ENCODE assay signal across 8 cellular contexts in the genomic region with DNA sequence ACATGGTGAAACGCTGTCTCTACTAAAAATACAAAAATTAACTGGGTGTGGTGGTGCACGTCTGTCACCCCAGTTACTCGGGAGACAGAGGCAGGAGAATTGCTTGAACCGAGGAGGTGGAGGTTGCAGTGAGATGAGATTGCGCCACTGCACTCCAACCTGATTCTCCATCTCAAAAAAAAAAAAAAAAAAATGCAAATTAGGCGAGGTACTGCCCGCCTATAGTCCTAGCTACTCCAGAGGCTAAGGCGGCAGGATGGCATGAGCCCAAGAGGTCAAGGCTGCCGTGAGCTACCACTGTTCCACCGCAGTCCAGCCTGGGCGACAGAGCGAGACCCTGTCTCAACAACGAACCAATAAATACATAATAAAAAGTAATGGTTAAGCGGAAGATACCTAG. TPM values are rescaled to one million over a fixed set of nuclear protein-coding genes. Genes with fewer than 3 reads are reported as not detected.
DNase-seq lines count a peak whose midpoint lies in the region; ATAC-seq and TF ChIP-seq lines count a peak whose summit lies in the region.

No MANE protein-coding gene starts in this region.

- H3K79me2 ChIP-seq in fibroblast of lung (ENCODE audit: control insufficient read depth, insufficient read depth, low read length), result peaks cover 38% of the 10 kb centered on the region

- H3K4me3 ChIP-seq in Peyer's patch (peak overlapping the region in 3 of 4 donors; percentile 94 to 99 (median 94)), fibroblast of lung (replicated peaks in 1 of 4; ENCODE audit: control extremely low read depth in 1 of 4, insufficient read depth in 1 of 4, low read depth in 3 of 4, low read length in 4 of 4) (peak overlapping the region; percentile 59 to 96 (median 66)), skeletal muscle tissue (ENCODE audit: low read length in 3 of 3) (peak overlapping the region; percentile 74 to 94 (median 78))

- no peaks in the 10 kb centered on the region for H3K27me3 ChIP-seq in Peyer's patch
- H3K27me3 ChIP-seq in fibroblast of lung (ENCODE audit: control insufficient read depth, insufficient read depth, low read length), result no peaks in the 10 kb centered on the region
- no peaks in the 10 kb centered on the region for H3K27me3 ChIP-seq in skeletal muscle tissue (ENCODE audit: control insufficient read depth in 3 of 3, insufficient read depth in 3 of 3, low read length in 3 of 3)

- H3K36me3 ChIP-seq in Peyer's patch (no peaks in the 10 kb centered on the region), fibroblast of lung (ENCODE audit: control insufficient read depth, insufficient read depth, low read length) (peaks cover 2% of the 10 kb centered on the region), skeletal muscle tissue (ENCODE audit: control insufficient read depth in 3 of 3, insufficient read depth in 3 of 3, low read length in 3 of 3) (peaks cover 0 to 4% (median 3%) of the 10 kb centered on the region in 3 donors)

- ATAC-seq in GM21360 (IDR thresholded peaks at IDR 0.05; ENCODE audit: unreplicated experiment), result no peak

- H3K9ac ChIP-seq in fibroblast of lung (ENCODE audit: insufficient read depth, low read length), result no peak overlapping the region
- peak overlapping the region; percentile 93 to 99 (median 95) for H3K9ac ChIP-seq in skeletal muscle tissue (ENCODE audit: low read depth in 1 of 3, low read length in 3 of 3)

- H3K4me2 ChIP-seq in fibroblast of lung (ENCODE audit: extremely low read depth, insufficient read depth, low read length), result peak overlapping the region; percentile 98

- no peak for TF ChIP-seq POLR2A in Peyer's patch (IDR thresholded peaks at IDR 0.05)

- H3K9me3 ChIP-seq in Peyer's patch (no peaks in the 10 kb centered on the region), fibroblast of lung (ENCODE audit: control insufficient read depth, insufficient read depth, low read depth, low read length) (no peaks in the 10 kb centered on the region), skeletal muscle tissue (ENCODE audit: control insufficient read depth in 3 of 3, low read length in 3 of 3) (no peaks in the 10 kb centered on the region)

- no peaks in the 10 kb centered on the region for H4K20me1 ChIP-seq in fibroblast of lung (ENCODE audit: control insufficient read depth, extremely low read depth, insufficient read depth, low read length)

- peak overlapping the region; percentile 56 for H2AFZ ChIP-seq in fibroblast of lung (ENCODE audit: low read length)

- TF ChIP-seq CTCF in Peyer's patch (IDR thresholded peaks at IDR 0.05), result no peak
- TF ChIP-seq CTCF in fibroblast of lung (conservative IDR thresholded peaks at IDR 0.05 in 1 of 2, IDR thresholded peaks at IDR 0.05 in 1 of 2; ENCODE audit: low read depth in 1 of 2, low read length in 2 of 2), result no peak

- H3K27ac ChIP-seq in Peyer's patch (peak overlapping the region; percentile 88 to 99 (median 94)), fibroblast of lung (ENCODE audit: insufficient read depth, low read length) (no peak overlapping the region), skeletal muscle tissue (ENCODE audit: low read depth, low read length) (peak overlapping the region; percentile 97)

- DNase-seq in NCI-H2196 (lab: John Stamatoyannopoulos, UW; ENCODE audit: unreplicated experiment), result peak; percentile 13
- DNase-seq in NCI-H2196 treated with DMSO at 0.1 percent for 48 hours (lab: John Stamatoyannopoulos, UW; ENCODE audit: unreplicated experiment), result no peak
- no peak for DNase-seq in Peyer's patch
- DNase-seq in fibroblast of lung (ENCODE audit: low read depth in 2 of 2), result no peak
- no peak for DNase-seq in stimulated activated naive CD4-positive, alpha-beta T cell treated with Interleukin-2 at 50 U/mL for 16 hours (lab: John Stamatoyannopoulos, UW)
- DNase-seq in retina, result no peak

- H3K4me1 ChIP-seq in Peyer's patch (peaks cover 0 to 39% (median 10%) of the 10 kb centered on the region in 4 donors), fibroblast of lung (ENCODE audit: control insufficient read depth, extremely low read depth, insufficient read depth, low read length) (peaks cover 13% of the 10 kb centered on the region), skeletal muscle tissue (ENCODE audit: control insufficient read depth in 3 of 3, insufficient read depth in 3 of 3, low read length in 3 of 3) (peaks cover 24 to 39% (median 35%) of the 10 kb centered on the region in 3 donors)

RNA-seq across cellular contexts. Expression of gene EIF4H, which starts 1.1 kb away (rescaled TPM):
- total RNA-seq in Peyer's patch (100 to 1,000 TPM; 131 to 172 (median 149) TPM), fibroblast of lung (308 and 361 TPM in 2 replicates), skeletal muscle tissue (188 TPM)
- 292 and 301 TPM in 2 replicates for polyA plus RNA-seq in fibroblast of lung
- polyA plus RNA-seq in fibroblast of lung (2012), result 289 and 326 TPM in 2 replicates
- polyA minus RNA-seq in fibroblast of lung (ENCODE audit: low replicate concordance), result 204 and 250 TPM in 2 replicates

RNA-seq across cellular contexts. Expression of gene LAT2, which starts 36.7 kb away (rescaled TPM):
- total RNA-seq in Peyer's patch (10 to 100 TPM in 1 of 4 donors, 1 to 10 TPM in 3; 1.1 to 16.5 (median 4.8) TPM), fibroblast of lung (0.26 and 0.50 TPM in 2 replicates), skeletal muscle tissue (5.2 TPM)
- 0.34 and 0.36 TPM in 2 replicates for polyA plus RNA-seq in fibroblast of lung
- 0.40 and 0.54 TPM in 2 replicates for polyA plus RNA-seq in fibroblast of lung (2012)
- polyA minus RNA-seq in fibroblast of lung (ENCODE audit: low replicate concordance), result 0.33 and 6.0 TPM in 2 replicates
